In the genomic region with DNA sequence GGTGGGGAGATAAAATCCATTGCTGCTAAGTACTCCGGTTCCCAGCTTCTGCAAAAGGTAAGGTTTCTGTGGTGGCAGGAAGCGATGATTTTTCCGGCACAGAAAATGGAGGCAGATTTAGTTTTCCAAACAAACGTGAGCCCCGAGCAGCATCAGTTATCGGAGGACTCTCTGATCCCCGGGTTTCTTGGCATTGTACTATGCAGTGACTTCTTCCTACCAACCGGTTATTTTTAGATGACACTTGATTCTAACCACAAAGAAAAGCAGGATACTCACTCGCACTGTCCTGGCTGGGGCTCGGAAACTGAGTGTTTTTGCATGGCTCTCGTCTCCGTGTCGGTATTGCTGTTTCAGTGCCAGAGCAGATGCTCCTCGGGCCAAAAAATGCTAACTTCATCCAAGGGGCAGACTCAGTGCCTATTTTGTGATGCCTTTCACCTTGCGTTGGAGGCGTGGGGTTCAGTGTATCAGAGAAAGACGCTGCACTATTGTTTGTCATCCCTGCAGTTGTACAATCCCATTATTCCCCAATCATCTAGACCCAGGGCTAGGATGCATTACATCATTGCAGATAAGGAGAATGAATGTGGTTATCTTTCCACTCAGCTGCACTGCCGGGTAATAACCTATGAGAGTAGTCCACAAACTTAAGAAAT, we compare ENCODE assay signal across 9 cellular contexts. TPM values are rescaled to one million over a fixed set of nuclear protein-coding genes. Genes with fewer than 3 reads are reported as not detected.
DNase-seq lines count a peak whose midpoint lies in the region; ATAC-seq and TF ChIP-seq lines count a peak whose summit lies in the region.
"Had no signal": no experiment of that assay in that cellular context is flagged by ENCODE, and none has a peak within 500 bp of the region (broad histone marks: within the 10 kb centered on the region; RNA-seq: fewer than 3 reads in every experiment).

No MANE protein-coding gene starts in this region.

- H3K36me3 ChIP-seq in uterus: no peaks in the 10 kb centered on the region

- no peaks in the 10 kb centered on the region for H3K9me3 ChIP-seq in uterus

- no peaks in the 10 kb centered on the region for H3K9me3 Mint-ChIP-seq in activated naive CD8-positive, alpha-beta T cell (ENCODE audit: low read depth)
- H3K9me3 Mint-ChIP-seq in activated naive CD8-positive, alpha-beta T cell treated with anti-CD3 and anti-CD28 coated beads, Interleukin-2, amount 50 U/mL, for 24 hours: no peaks in the 10 kb centered on the region
- no peaks in the 10 kb centered on the region for H3K9me3 Mint-ChIP-seq in memory B cell

- peaks cover 24% of the 10 kb centered on the region for H3K27me3 Mint-ChIP-seq in activated naive CD8-positive, alpha-beta T cell
- peaks cover 45% of the 10 kb centered on the region for H3K27me3 Mint-ChIP-seq in activated naive CD8-positive, alpha-beta T cell treated with anti-CD3 and anti-CD28 coated beads, Interleukin-2, amount 50 U/mL, for 24 hours
- H3K27me3 Mint-ChIP-seq in memory B cell: peaks cover 18% of the 10 kb centered on the region

- no peaks in the 10 kb centered on the region for H3K36me3 Mint-ChIP-seq in activated naive CD8-positive, alpha-beta T cell
- H3K36me3 Mint-ChIP-seq in activated naive CD8-positive, alpha-beta T cell treated with anti-CD3 and anti-CD28 coated beads, Interleukin-2, amount 50 U/mL, for 24 hours (ENCODE audit: low read depth): no peaks in the 10 kb centered on the region
- peaks cover 1% of the 10 kb centered on the region for H3K36me3 Mint-ChIP-seq in memory B cell

- H3K4me3 ChIP-seq in dorsolateral prefrontal cortex (peak overlapping the region; percentile 26 to 79 (median 62)), uterus (peak overlapping the region; percentile 8 to 57)

- intact Hi-C loops in dorsolateral prefrontal cortex (cut with DNase I) (loop anchor here (5.0 to 10.0 kb wide), 2 partner anchors 179 to 186 kb away; no protein-coding TSS in a partner anchor), uterus (cut with DNase I; ENCODE audit: low total_unique reads) (no loop called here)

- no peak for TF ChIP-seq CTCF in dorsolateral prefrontal cortex (IDR thresholded peaks at IDR 0.05 in 54 of 56, conservative IDR thresholded peaks at IDR 0.05 in 2 of 56; ENCODE audit: low read depth in 1 of 56, partially characterized antibody in 56 of 56)
- no peak for TF ChIP-seq CTCF in uterus (IDR thresholded peaks at IDR 0.05)

- H3K4me1 ChIP-seq in uterus: peaks cover 0 to 11% of the 10 kb centered on the region in 2 donors

- peak overlapping the region; percentile 59 for H3K4me3 Mint-ChIP-seq in activated naive CD8-positive, alpha-beta T cell
- H3K4me3 Mint-ChIP-seq in activated naive CD8-positive, alpha-beta T cell treated with anti-CD3 and anti-CD28 coated beads, Interleukin-2, amount 50 U/mL, for 24 hours: no peak overlapping the region
- peak overlapping the region; percentile 77 for H3K4me3 Mint-ChIP-seq in memory B cell

- H3K27me3 ChIP-seq in dorsolateral prefrontal cortex (peaks cover 0 to 37% (median 10%) of the 10 kb centered on the region in 45 donors), uterus (peaks cover 0 to 16% of the 10 kb centered on the region in 2 donors)

- DNase-seq in activated naive CD8-positive, alpha-beta T cell treated with anti-CD3 and anti-CD28 coated beads, Interleukin-2, amount 50 U/mL, for 24 hours: no peak
- DNase-seq in dorsolateral prefrontal cortex (peak in 1 of 10 donors; percentile 15), memory B cell (ENCODE audit: low spot score in 2 of 2) (no peak), uterus (no peak), NCI-H1105 (lab: John Stamatoyannopoulos, UW) (no peak), SIG-M5 (lab: John Stamatoyannopoulos, UW) (no peak)

- TF ChIP-seq POLR2A in uterus (IDR thresholded peaks at IDR 0.05): no peak

- no peak for ATAC-seq in activated naive CD8-positive, alpha-beta T cell treated with anti-CD3 and anti-CD28 coated beads, Interleukin-2, amount 50 U/mL, for 24 hours
- ATAC-seq in memory B cell (ENCODE audit: low read depth) (no peak), GM19463 (IDR thresholded peaks at IDR 0.05; ENCODE audit: unreplicated experiment) (no peak)

- H3K27ac ChIP-seq in dorsolateral prefrontal cortex: peak overlapping the region in 50 of 59 donors; percentile 3 to 82 (median 64)
- no peak overlapping the region for H3K27ac ChIP-seq in uterus

- no peak overlapping the region for H3K27ac Mint-ChIP-seq in activated naive CD8-positive, alpha-beta T cell
- H3K27ac Mint-ChIP-seq in activated naive CD8-positive, alpha-beta T cell treated with anti-CD3 and anti-CD28 coated beads, Interleukin-2, amount 50 U/mL, for 24 hours: no peak overlapping the region
- no peak overlapping the region for H3K27ac Mint-ChIP-seq in memory B cell

- peaks cover 4% of the 10 kb centered on the region for H3K4me1 Mint-ChIP-seq in activated naive CD8-positive, alpha-beta T cell (ENCODE audit: low read depth)
- peaks cover 3% of the 10 kb centered on the region for H3K4me1 Mint-ChIP-seq in activated naive CD8-positive, alpha-beta T cell treated with anti-CD3 and anti-CD28 coated beads, Interleukin-2, amount 50 U/mL, for 24 hours
- peaks cover 7% of the 10 kb centered on the region for H3K4me1 Mint-ChIP-seq in memory B cell

RNA-seq across cellular contexts. Expression of a gene that starts 1.3 kb away (rescaled TPM):
- total RNA-seq in dorsolateral prefrontal cortex: 100 to 1,000 TPM in 6 of 120 experiments, 10 to 100 TPM in 114; 37.4 to 106 (median 75.7) TPM
- 1 to 10 TPM in 3 of 4 donors, under 1 TPM in 1; 0.83 to 5.0 (median 2.5) TPM for total RNA-seq in uterus
- total RNA-seq: bronchial epithelial cell had no signal

Comparison
In these comparisons a context has a peak if more than half of its experiments do, and no peak if none do; other contexts are left out.
1. H3K27ac ChIP-seq: peak in dorsolateral prefrontal cortex (50 of 59); none in uterus (0 of 2).
2. RNA of a gene that starts 1.3 kb away (total RNA-seq): 37.4 to 106 TPM in dorsolateral prefrontal cortex; 0.83 to 5.0 TPM in uterus; every median in the first group is over 4 times any median in the second.